ENCODE assay signal across 11 cellular contexts in genomic region chr6:28544211-28544610, GRCh38. TPM values are rescaled to one million over a fixed set of nuclear protein-coding genes. Genes with fewer than 3 reads are reported as not detected.
DNase-seq lines count a peak whose midpoint lies in the region; ATAC-seq and TF ChIP-seq lines count a peak whose summit lies in the region.
"Had no signal": no experiment of that assay in that cellular context is flagged by ENCODE, and none has a peak within 500 bp of the region (broad histone marks: within the 10 kb centered on the region; RNA-seq: fewer than 3 reads in every experiment).

No MANE protein-coding gene starts in this region.

- peak overlapping the region; percentile 67 for H3K4me3 ChIP-seq in iPS-18a (ENCODE audit: low read length)

- no peaks in the 10 kb centered on the region for H3K9me3 ChIP-seq in iPS-18a (ENCODE audit: control insufficient read depth, low read depth, low read length)
- H3K9me3 ChIP-seq: transverse colon had no signal

- TF ChIP-seq CTCF in type B pancreatic cell (conservative IDR thresholded peaks at IDR 0.05), result no peak

- H3K4me1 Mint-ChIP-seq in activated T-helper 1 cell treated with anti-CD3 and anti-CD28 coated beads, Interleukin-12 subunit alpha, Interleukin-12 subunit beta, Interleukin-2, Interleukin-4 antibody, amounts not matched to agents 30 ng/mL and 10 ng/mL and 1 ng/mL, durations not matched to agents 14 hours and 24 hours and 36 hours (ENCODE audit: low read depth), result peaks cover 28% of the 10 kb centered on the region
- H3K4me1 Mint-ChIP-seq in type B pancreatic cell (ENCODE audit: unreplicated experiment), result peaks cover 21% of the 10 kb centered on the region

- intact Hi-C loops in activated T-helper 1 cell treated with anti-CD3 and anti-CD28 coated beads, Interleukin-12 subunit alpha, Interleukin-12 subunit beta, Interleukin-2, Interleukin-4 antibody, amounts not matched to agents 30 ng/mL and 10 ng/mL and 1 ng/mL, durations not matched to agents 14 hours and 24 hours and 36 hours (cut with micrococcal nuclease), result loop anchor here (5.0 kb wide), 2 partner anchors 332 to 398 kb away; no protein-coding TSS in a partner anchor

- no peaks in the 10 kb centered on the region for H3K27me3 ChIP-seq in iPS-18a (ENCODE audit: control insufficient read depth, insufficient read depth, low read length)

- H3K4me3 Mint-ChIP-seq in activated T-helper 1 cell treated with anti-CD3 and anti-CD28 coated beads, Interleukin-12 subunit alpha, Interleukin-12 subunit beta, Interleukin-2, Interleukin-4 antibody, amounts not matched to agents 30 ng/mL and 10 ng/mL and 1 ng/mL, durations not matched to agents 14 hours and 24 hours and 36 hours, result peak overlapping the region; percentile 76
- H3K4me3 Mint-ChIP-seq in type B pancreatic cell, result peak overlapping the region; percentile 90

- peaks cover 8% of the 10 kb centered on the region for H3K9me3 Mint-ChIP-seq in activated T-helper 1 cell treated with anti-CD3 and anti-CD28 coated beads, Interleukin-12 subunit alpha, Interleukin-12 subunit beta, Interleukin-2, Interleukin-4 antibody, amounts not matched to agents 30 ng/mL and 10 ng/mL and 1 ng/mL, durations not matched to agents 14 hours and 24 hours and 36 hours
- H3K9me3 Mint-ChIP-seq in type B pancreatic cell, result no peaks in the 10 kb centered on the region

- no peaks in the 10 kb centered on the region for H3K36me3 Mint-ChIP-seq in activated T-helper 1 cell treated with anti-CD3 and anti-CD28 coated beads, Interleukin-12 subunit alpha, Interleukin-12 subunit beta, Interleukin-2, Interleukin-4 antibody, amounts not matched to agents 30 ng/mL and 10 ng/mL and 1 ng/mL, durations not matched to agents 14 hours and 24 hours and 36 hours (ENCODE audit: low read depth)
- no peaks in the 10 kb centered on the region for H3K36me3 Mint-ChIP-seq in type B pancreatic cell

- DNase-seq in stimulated activated CD4-positive, alpha-beta T cell treated with anti-CD3 and anti-CD28 coated beads, Interleukin-15, amount 100 ng/mL, for 24 hours, result peak; percentile 6
- DNase-seq in stimulated activated CD4-positive, alpha-beta T cell treated with anti-CD3 and anti-CD28 coated beads, Interleukin-4, amount 100 ng/mL, for 4 hours, result no peak
- no peak for DNase-seq in activated T-helper 1 cell treated with anti-CD3 and anti-CD28 coated beads, Interleukin-12 subunit alpha, Interleukin-12 subunit beta, Interleukin-2, Interleukin-4 antibody, amounts not matched to agents 30 ng/mL and 10 ng/mL and 1 ng/mL, durations not matched to agents 14 hours and 24 hours and 36 hours (ENCODE audit: low spot score)
- DNase-seq in type B pancreatic cell (ENCODE audit: extremely low spot score, unreplicated experiment) (no peak), DMS53 (lab: John Stamatoyannopoulos, UW) (no peak), NCI-H526 treated with DMSO at 0.1 percent for 48 hours (lab: John Stamatoyannopoulos, UW) (no peak)
- DNase-seq: DMS79, transverse colon had no signal

- H3K36me3 ChIP-seq in iPS-18a (ENCODE audit: control insufficient read depth, low read depth, low read length), result no peaks in the 10 kb centered on the region
- H3K36me3 ChIP-seq: transverse colon had no signal

- H3K9ac ChIP-seq in iPS-18a (ENCODE audit: low read length), result peak overlapping the region; percentile 61

- peaks cover 8% of the 10 kb centered on the region for H3K4me1 ChIP-seq in iPS-18a (ENCODE audit: control insufficient read depth, low read depth, low read length)

- no peak overlapping the region for H3K27ac Mint-ChIP-seq in activated T-helper 1 cell treated with anti-CD3 and anti-CD28 coated beads, Interleukin-12 subunit alpha, Interleukin-12 subunit beta, Interleukin-2, Interleukin-4 antibody, amounts not matched to agents 30 ng/mL and 10 ng/mL and 1 ng/mL, durations not matched to agents 14 hours and 24 hours and 36 hours
- H3K27ac Mint-ChIP-seq in type B pancreatic cell, result peak overlapping the region; percentile 93

- ATAC-seq in HG02678 (IDR thresholded peaks at IDR 0.05; ENCODE audit: unreplicated experiment), result no peak

- peaks cover 42% of the 10 kb centered on the region for H3K27me3 Mint-ChIP-seq in activated T-helper 1 cell treated with anti-CD3 and anti-CD28 coated beads, Interleukin-12 subunit alpha, Interleukin-12 subunit beta, Interleukin-2, Interleukin-4 antibody, amounts not matched to agents 30 ng/mL and 10 ng/mL and 1 ng/mL, durations not matched to agents 14 hours and 24 hours and 36 hours (ENCODE audit: insufficient read depth)
- H3K27me3 Mint-ChIP-seq in type B pancreatic cell, result peaks cover 12% of the 10 kb centered on the region

- peak overlapping the region; percentile 46 for H3K27ac ChIP-seq in iPS-18a (ENCODE audit: low read length)
- H3K27ac ChIP-seq: transverse colon had no signal

RNA-seq across cellular contexts. Expression of gene GPX5, which starts 18.5 kb away (rescaled TPM):
- not detected in 2 replicates for total RNA-seq in activated T-helper 1 cell treated with anti-CD3 and anti-CD28 coated beads, Interleukin-12 subunit alpha, Interleukin-12 subunit beta, Interleukin-2, Interleukin-4 antibody, amounts not matched to agents 30 ng/mL and 10 ng/mL and 1 ng/mL, durations not matched to agents 14 hours and 24 hours and 36 hours
- total RNA-seq in type B pancreatic cell (ENCODE audit: low replicate concordance), result not detected in 2 replicates
- total RNA-seq: M059J, transverse colon had no signal

RNA-seq across cellular contexts. Expression of gene GPX6, which starts 28.6 kb away (rescaled TPM):
- total RNA-seq in activated T-helper 1 cell treated with anti-CD3 and anti-CD28 coated beads, Interleukin-12 subunit alpha, Interleukin-12 subunit beta, Interleukin-2, Interleukin-4 antibody, amounts not matched to agents 30 ng/mL and 10 ng/mL and 1 ng/mL, durations not matched to agents 14 hours and 24 hours and 36 hours, result not detected in 2 replicates
- not detected in 2 replicates for total RNA-seq in type B pancreatic cell (ENCODE audit: low replicate concordance)
- total RNA-seq: M059J, transverse colon had no signal
